ENCODE assay signal across 8 cellular contexts in genomic region chr1:52552236-52552504, GRCh38. TPM values are rescaled to one million over a fixed set of nuclear protein-coding genes. Genes with fewer than 3 reads are reported as not detected.
DNase-seq lines count a peak whose midpoint lies in the region; ATAC-seq and TF ChIP-seq lines count a peak whose summit lies in the region.

No MANE protein-coding gene starts in this region.

- no peaks in the 10 kb centered on the region for H3K36me3 ChIP-seq in BE2C

- H3K27me3 ChIP-seq in BE2C = no peaks in the 10 kb centered on the region

- ATAC-seq in GM19455 (IDR thresholded peaks at IDR 0.05; ENCODE audit: unreplicated experiment) (peak; percentile 36), GM18858 (IDR thresholded peaks at IDR 0.05; ENCODE audit: unreplicated experiment) (no peak)

- TF ChIP-seq CTCF in BE2C (IDR thresholded peaks at IDR 0.05; ENCODE audit: low read depth, low read length) (no peak), astrocyte of the cerebellum (IDR thresholded peaks at IDR 0.05; ENCODE audit: low read depth, low read length, missing control alignments) (no peak)

- peak overlapping the region; percentile 80 for H3K4me3 ChIP-seq in BE2C (ENCODE audit: low read depth, low read length)
- peak overlapping the region; percentile 78 for H3K4me3 ChIP-seq in astrocyte of the cerebellum (ENCODE audit: low read depth, low read length)

- in situ Hi-C loops in astrocyte of the cerebellum (cut with HindIII; ENCODE audit: low sequenced_read_pairs) = no loop called here

- DNase-seq in BE2C (peak; percentile 22), M059J (ENCODE audit: low read depth) (peak; percentile 76), T-helper 2 cell (peak; percentile 16 to 89 (median 65)), astrocyte of the cerebellum (ENCODE audit: low read depth) (peak; percentile 13), iris pigment epithelial cell (ENCODE audit: low read depth) (peak; percentile 90)
- DNase-seq in stimulated activated CD4-positive, alpha-beta T cell treated with anti-CD3 and anti-CD28 coated beads, Interleukin-15, amount 100 ng/mL, for 24 hours = peak; percentile 76

- H3K9me3 ChIP-seq in BE2C = no peaks in the 10 kb centered on the region

- H3K4me1 ChIP-seq in BE2C = no peaks in the 10 kb centered on the region

RNA-seq across cellular contexts. Expression of gene TUT4, which starts 0.7 kb away (rescaled TPM):
- polyA plus RNA-seq in BE2C (2012; ENCODE audit: insufficient read depth, insufficient read length, low read depth) = 22.7 TPM
- 12.7 and 22.3 TPM in 2 replicates for total RNA-seq in M059J (2014; rRNA removed; shearing (Covaris generic))

RNA-seq across cellular contexts. Expression of gene GPX7, which starts 50.0 kb away (rescaled TPM):
- polyA plus RNA-seq in BE2C (2012; ENCODE audit: insufficient read depth, insufficient read length, low read depth) = 42.7 TPM
- total RNA-seq in M059J (2014; rRNA removed; shearing (Covaris generic)) = 7.7 and 8.7 TPM in 2 replicates

Comparison
In these comparisons a context has a peak if more than half of its experiments do, and no peak if none do; other contexts are left out.
1. DNase-seq: peak in every context shown above with its lines; median percentile 90 in iris pigment epithelial cell; 76 in M059J; 76 in stimulated activated CD4-positive, alpha-beta T cell treated with anti-CD3 and anti-CD28 coated beads, Interleukin-15, amount 100 ng/mL, for 24 hours; 65 in T-helper 2 cell; 22 in BE2C; 13 in astrocyte of the cerebellum.